Comparison of ENCODE assay signal across 14 cellular contexts in the genomic region with DNA sequence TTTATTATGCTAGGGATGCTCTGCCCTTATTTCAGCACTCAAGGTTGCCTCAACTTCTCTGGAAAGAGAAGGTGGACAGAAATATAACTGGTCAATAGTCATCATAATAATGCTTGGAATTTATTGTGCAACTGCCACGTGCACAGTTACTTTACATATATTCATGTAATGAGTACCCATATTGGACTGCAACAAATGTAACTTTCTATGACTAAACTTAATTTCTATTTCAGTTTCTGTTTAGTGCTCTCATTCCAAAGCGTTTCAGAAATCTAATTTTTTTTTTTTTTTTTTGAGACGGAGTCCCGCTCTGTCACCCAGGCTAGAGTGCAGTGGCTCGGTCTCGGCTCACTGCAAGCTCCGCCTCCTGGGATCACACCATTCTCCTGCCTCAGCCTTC. TPM values are rescaled to one million over a fixed set of nuclear protein-coding genes. Genes with fewer than 3 reads are reported as not detected.
A peak's percentile ranks its signal among the peaks of the same experiment; 100 is the strongest.
DNase-seq lines count a peak whose midpoint lies in the region; ATAC-seq and TF ChIP-seq lines count a peak whose summit lies in the region.
"Had no signal": no experiment of that assay in that cellular context is flagged by ENCODE, and none has a peak within 500 bp of the region (broad histone marks: within the 10 kb centered on the region; RNA-seq: fewer than 3 reads in every experiment).

No MANE protein-coding gene starts in this region.

- intact Hi-C loops in CD14-positive monocyte (cut with micrococcal nuclease), result loop anchor here in 1 of 2 donors (10.0 kb wide), 1 partner anchor 46 kb away; no protein-coding TSS in a partner anchor

- H3K27me3 Mint-ChIP-seq in type B pancreatic cell (peaks cover 10% of the 10 kb centered on the region), CD14-positive monocyte (ENCODE audit: low read depth in 3 of 3) (peaks cover 0 to 14% (median 3%) of the 10 kb centered on the region in 3 donors)

- no peaks in the 10 kb centered on the region for H3K36me3 Mint-ChIP-seq in type B pancreatic cell
- H3K36me3 Mint-ChIP-seq in CD14-positive monocyte, result no peaks in the 10 kb centered on the region

- H3K4me1 Mint-ChIP-seq in type B pancreatic cell (ENCODE audit: unreplicated experiment) (peaks cover 12% of the 10 kb centered on the region), CD14-positive monocyte (peaks cover 39% of the 10 kb centered on the region)

- peak; percentile 60 for ATAC-seq in GM19035 (IDR thresholded peaks at IDR 0.05; ENCODE audit: unreplicated experiment)
- peak; percentile 47 for ATAC-seq in HG02610 (IDR thresholded peaks at IDR 0.05; ENCODE audit: unreplicated experiment)
- ATAC-seq in HG03520 (IDR thresholded peaks at IDR 0.05; ENCODE audit: unreplicated experiment), result peak; percentile 41

- H3K27ac Mint-ChIP-seq in type B pancreatic cell, result no peak overlapping the region
- no peak overlapping the region for H3K27ac Mint-ChIP-seq in CD14-positive monocyte

- TF ChIP-seq CTCF in GM10266 (IDR thresholded peaks at IDR 0.05; ENCODE audit: control insufficient read depth, insufficient read depth, low read depth, missing control alignments) (no peak), type B pancreatic cell (conservative IDR thresholded peaks at IDR 0.05) (no peak), CD14-positive monocyte (IDR thresholded peaks at IDR 0.05) (no peak)

- H3K4me3 Mint-ChIP-seq in type B pancreatic cell (no peak overlapping the region), CD14-positive monocyte (no peak overlapping the region)

- DNase-seq in GM10266 (ENCODE audit: extremely low spot score) (peak; percentile 32), kidney tubule cell (ENCODE audit: low spot score) (no peak), type B pancreatic cell (ENCODE audit: extremely low spot score, unreplicated experiment) (no peak), CD14-positive monocyte (ENCODE audit: low spot score) (no peak), kidney glomerular epithelial cell (lab: John Stamatoyannopoulos, UW) (no peak)
- DNase-seq: activated T-cell treated with anti-CD3 and anti-CD28 coated beads for 4 hours; DMS53; effector CD8-positive, alpha-beta T cell; NCI-H1105 treated with DMSO at 0.1 percent for 48 hours; NCI-H524; nucleus accumbens had no signal

- H3K9me3 Mint-ChIP-seq in type B pancreatic cell, result no peaks in the 10 kb centered on the region
- H3K9me3 Mint-ChIP-seq in CD14-positive monocyte, result peaks cover 0 to 2% (median 0%) of the 10 kb centered on the region in 7 donors

RNA-seq across cellular contexts. Expression of gene CD83, which starts 28.3 kb away (rescaled TPM):
- 1.7 and 7.7 TPM in 2 replicates for total RNA-seq in type B pancreatic cell (ENCODE audit: low replicate concordance)
- 10 to 100 TPM; 74.5 to 84.7 TPM for polyA plus RNA-seq in CD14-positive monocyte
